ENCODE assay signal across 14 cellular contexts in the genomic region with DNA sequence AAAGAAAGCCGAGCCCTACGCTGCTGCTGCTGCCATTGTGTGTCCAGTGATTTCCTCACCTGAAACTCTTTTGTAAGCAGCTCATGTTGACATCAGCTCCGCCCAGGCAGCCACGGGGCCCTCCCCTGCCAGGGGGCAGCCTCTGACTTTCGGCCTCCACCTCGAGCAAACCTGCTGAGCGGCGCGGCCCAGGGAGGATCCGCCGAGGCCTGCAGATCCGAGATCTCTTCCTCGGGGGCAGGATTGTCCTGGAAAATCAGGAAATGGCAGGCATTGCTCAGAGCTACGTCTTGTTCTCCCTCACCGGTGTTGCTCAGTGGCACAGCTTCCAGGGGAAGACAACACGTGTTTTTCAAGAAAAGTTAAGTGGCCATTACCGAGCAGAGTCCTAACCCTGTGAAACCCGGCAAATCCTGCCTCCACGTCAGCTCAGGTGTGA. TPM values are rescaled to one million over a fixed set of nuclear protein-coding genes. Genes with fewer than 3 reads are reported as not detected.
DNase-seq lines count a peak whose midpoint lies in the region; ATAC-seq and TF ChIP-seq lines count a peak whose summit lies in the region.
"Had no signal": no experiment of that assay in that cellular context is flagged by ENCODE, and none has a peak within 500 bp of the region (broad histone marks: within the 10 kb centered on the region; RNA-seq: fewer than 3 reads in every experiment).

No MANE protein-coding gene starts in this region.

- H4K8ac ChIP-seq in mesenchymal stem cell (ENCODE audit: low read length) = peak overlapping the region; percentile 70

- ATAC-seq in activated CD8-positive, alpha-beta T cell treated with anti-CD3 and anti-CD28 coated beads for 36 hours = no peak
- no peak for ATAC-seq in GM19395 (IDR thresholded peaks at IDR 0.05; ENCODE audit: unreplicated experiment)
- ATAC-seq in HG03039 (IDR thresholded peaks at IDR 0.05; ENCODE audit: unreplicated experiment) = no peak

- H3K27ac ChIP-seq in 22Rv1 (peak overlapping the region; percentile 77), HUES64 (ENCODE audit: low read depth, low read length) (peak overlapping the region; percentile 56; the same call in 1 of the 2 replicates), mesenchymal stem cell (ENCODE audit: low read length, poor library complexity, severe bottlenecking) (no peak overlapping the region)

- peaks cover 11% of the 10 kb centered on the region for H3K4me1 Mint-ChIP-seq in chondrocyte (ENCODE audit: low read depth)
- peaks cover 52% of the 10 kb centered on the region for H3K4me1 Mint-ChIP-seq in activated CD8-positive, alpha-beta T cell treated with anti-CD3 and anti-CD28 coated beads for 36 hours (ENCODE audit: low read depth)
- peaks cover 35% of the 10 kb centered on the region for H3K4me1 Mint-ChIP-seq in T-helper 2 cell treated with Interferon-gamma antibody and Interleukin-4, amounts not matched to agents 5 μg/mL and 100 μg/mL, for 36 hours (ENCODE audit: low read depth)

- 43% methylated on average over 19 of the region's 19 CpGs for WGBS in HUES64
- 71% methylated on average over 19 of the region's 19 CpGs for WGBS in mesenchymal stem cell

- no peak overlapping the region for H2AFZ ChIP-seq in mesenchymal stem cell (ENCODE audit: low read depth, low read length)

- no peak overlapping the region for H3K4me3 Mint-ChIP-seq in chondrocyte (ENCODE audit: unreplicated experiment)
- H3K4me3 Mint-ChIP-seq in activated CD8-positive, alpha-beta T cell treated with anti-CD3 and anti-CD28 coated beads for 36 hours = no peak overlapping the region
- no peak overlapping the region for H3K4me3 Mint-ChIP-seq in T-helper 2 cell treated with Interferon-gamma antibody and Interleukin-4, amounts not matched to agents 5 μg/mL and 100 μg/mL, for 36 hours
- H3K4me3 Mint-ChIP-seq: activated CD4-positive, alpha-beta memory T cell treated with anti-CD3 and anti-CD28 coated beads for 36 hours; activated naive CD4-positive, alpha-beta T cell treated with anti-CD3 and anti-CD28 coated beads, Interleukin-2, amount 50 U/mL, for 24 hours; memory B cell had no signal

- no peak overlapping the region for H2BK15ac ChIP-seq in mesenchymal stem cell (ENCODE audit: low read depth, poor library complexity, severe bottlenecking)

- H3K27me3 ChIP-seq in HUES64 (ENCODE audit: insufficient read depth, low read length) = no peaks in the 10 kb centered on the region
- H3K27me3 ChIP-seq in mesenchymal stem cell (ENCODE audit: control insufficient read depth in 1 of 2, insufficient read depth in 1 of 2, low read length in 2 of 2) = no peaks in the 10 kb centered on the region
- H3K27me3 ChIP-seq: testis had no signal

- peak overlapping the region; percentile 51 to 69 for H2BK12ac ChIP-seq in mesenchymal stem cell (ENCODE audit: low read length in 2 of 2)

- intact Hi-C loops in activated CD8-positive, alpha-beta T cell treated with anti-CD3 and anti-CD28 coated beads for 36 hours (cut with micrococcal nuclease) = no loop called here

- H3K27me3 Mint-ChIP-seq in chondrocyte (ENCODE audit: low read depth) = no peaks in the 10 kb centered on the region
- no peaks in the 10 kb centered on the region for H3K27me3 Mint-ChIP-seq in activated CD8-positive, alpha-beta T cell treated with anti-CD3 and anti-CD28 coated beads for 36 hours
- no peaks in the 10 kb centered on the region for H3K27me3 Mint-ChIP-seq in T-helper 2 cell treated with Interferon-gamma antibody and Interleukin-4, amounts not matched to agents 5 μg/mL and 100 μg/mL, for 36 hours (ENCODE audit: low read depth)
- H3K27me3 Mint-ChIP-seq: activated CD4-positive, alpha-beta memory T cell treated with anti-CD3 and anti-CD28 coated beads for 36 hours; activated naive CD4-positive, alpha-beta T cell treated with anti-CD3 and anti-CD28 coated beads, Interleukin-2, amount 50 U/mL, for 24 hours; memory B cell had no signal

- H2BK120ac ChIP-seq in mesenchymal stem cell (ENCODE audit: low read depth, low read length) = no peak overlapping the region

- peak overlapping the region; percentile 57 for H4K91ac ChIP-seq in mesenchymal stem cell (ENCODE audit: low read length)

- H3K36me3 ChIP-seq in HUES64 (ENCODE audit: insufficient read depth, low read length) (peaks cover 32% of the 10 kb centered on the region), mesenchymal stem cell (ENCODE audit: control insufficient read depth in 1 of 2, insufficient read depth in 2 of 2, low read depth in 1 of 2, low read length in 2 of 2) (peaks cover 23 to 39% of the 10 kb centered on the region in 2 experiments)

- no peak overlapping the region for H3K4me3 ChIP-seq in HUES64 (ENCODE audit: low read length)
- no peak overlapping the region for H3K4me3 ChIP-seq in mesenchymal stem cell (ENCODE audit: insufficient read depth in 1 of 2, low read depth in 1 of 2, low read length in 2 of 2)
- H3K4me3 ChIP-seq: testis had no signal

- H3K27ac Mint-ChIP-seq in chondrocyte (ENCODE audit: unreplicated experiment) = no peak overlapping the region
- H3K27ac Mint-ChIP-seq in activated CD8-positive, alpha-beta T cell treated with anti-CD3 and anti-CD28 coated beads for 36 hours = no peak overlapping the region
- H3K27ac Mint-ChIP-seq in T-helper 2 cell treated with Interferon-gamma antibody and Interleukin-4, amounts not matched to agents 5 μg/mL and 100 μg/mL, for 36 hours = no peak overlapping the region
- H3K27ac Mint-ChIP-seq: activated CD4-positive, alpha-beta memory T cell treated with anti-CD3 and anti-CD28 coated beads for 36 hours; activated naive CD4-positive, alpha-beta T cell treated with anti-CD3 and anti-CD28 coated beads, Interleukin-2, amount 50 U/mL, for 24 hours had no signal

- DNase-seq in chondrocyte (ENCODE audit: low spot score) (peak; percentile 65), mesenchymal stem cell (no peak)
- DNase-seq in activated CD8-positive, alpha-beta T cell treated with anti-CD3 and anti-CD28 coated beads for 36 hours = no peak
- no peak for DNase-seq in T-helper 2 cell treated with Interferon-gamma antibody and Interleukin-4, amounts not matched to agents 5 μg/mL and 100 μg/mL, for 36 hours (ENCODE audit: low spot score)
- DNase-seq: activated CD4-positive, alpha-beta memory T cell treated with anti-CD3 and anti-CD28 coated beads for 36 hours; foreskin melanocyte; testis had no signal

- no peak overlapping the region for H2AK5ac ChIP-seq in mesenchymal stem cell (ENCODE audit: low read length, severe bottlenecking)

- no peak overlapping the region for H3K14ac ChIP-seq in mesenchymal stem cell (ENCODE audit: low read length in 2 of 2)

- H3K9me3 Mint-ChIP-seq in chondrocyte (ENCODE audit: low read depth) = no peaks in the 10 kb centered on the region
- no peaks in the 10 kb centered on the region for H3K9me3 Mint-ChIP-seq in activated CD8-positive, alpha-beta T cell treated with anti-CD3 and anti-CD28 coated beads for 36 hours
- H3K9me3 Mint-ChIP-seq in T-helper 2 cell treated with Interferon-gamma antibody and Interleukin-4, amounts not matched to agents 5 μg/mL and 100 μg/mL, for 36 hours = no peaks in the 10 kb centered on the region
- H3K9me3 Mint-ChIP-seq: activated CD4-positive, alpha-beta memory T cell treated with anti-CD3 and anti-CD28 coated beads for 36 hours; activated naive CD4-positive, alpha-beta T cell treated with anti-CD3 and anti-CD28 coated beads, Interleukin-2, amount 50 U/mL, for 24 hours had no signal

- no peak overlapping the region for H2BK5ac ChIP-seq in mesenchymal stem cell (ENCODE audit: low read depth, low read length, poor library complexity, severe bottlenecking)

- H3K79me1 ChIP-seq in mesenchymal stem cell (replicated peaks; ENCODE audit: low read length, poor library complexity, severe bottlenecking) = peaks cover 39% of the 10 kb centered on the region

- H3K9ac ChIP-seq in HUES64 (ENCODE audit: low read depth, low read length) = no peak overlapping the region; the same call in 1 of the 2 replicates
- H3K9ac ChIP-seq in mesenchymal stem cell (ENCODE audit: low read length) = peak overlapping the region; percentile 86

- POLR2A ChIA-PET in activated CD8-positive, alpha-beta T cell treated with anti-CD3 and anti-CD28 coated beads for 36 hours (lab: Charles Lee) = interaction anchor here (0.6 to 1.0 kb wide), 2 partner anchors 11 to 184 kb away, joined by 3 read pairs; no protein-coding TSS in a partner anchor

- H3K4me1 ChIP-seq in HUES64 (ENCODE audit: insufficient read depth, low read length) (peaks cover 18% of the 10 kb centered on the region; the same call in 1 of the 2 replicates), mesenchymal stem cell (ENCODE audit: control insufficient read depth, insufficient read depth, low read depth, low read length) (peaks cover 10% of the 10 kb centered on the region)

- H3K36me3 Mint-ChIP-seq in chondrocyte (ENCODE audit: low read depth) = peaks cover 7% of the 10 kb centered on the region
- H3K36me3 Mint-ChIP-seq in activated CD8-positive, alpha-beta T cell treated with anti-CD3 and anti-CD28 coated beads for 36 hours (ENCODE audit: low read depth) = peaks cover 18% of the 10 kb centered on the region
- H3K36me3 Mint-ChIP-seq in T-helper 2 cell treated with Interferon-gamma antibody and Interleukin-4, amounts not matched to agents 5 μg/mL and 100 μg/mL, for 36 hours (ENCODE audit: low read depth) = peaks cover 37% of the 10 kb centered on the region

- H3K23ac ChIP-seq in mesenchymal stem cell (ENCODE audit: low read length in 2 of 2) = no peak overlapping the region

- peak overlapping the region in 1 of 2 experiments; percentile 6 for H3K4ac ChIP-seq in mesenchymal stem cell (ENCODE audit: low read depth in 1 of 2, low read length in 2 of 2)

- H3K18ac ChIP-seq in mesenchymal stem cell (ENCODE audit: low read depth in 1 of 2, low read length in 2 of 2) = peak overlapping the region; percentile 40 to 67

- H3K9me3 ChIP-seq in HUES64 (ENCODE audit: insufficient read depth, low read depth, low read length) = no peaks in the 10 kb centered on the region
- H3K9me3 ChIP-seq in mesenchymal stem cell (ENCODE audit: control insufficient read depth, low read length) = no peaks in the 10 kb centered on the region
- H3K9me3 ChIP-seq: testis had no signal

- TF ChIP-seq CTCF in 22Rv1 (IDR thresholded peaks at IDR 0.05) (no peak), chondrocyte (IDR thresholded peaks at IDR 0.05) (no peak)
- no peak for TF ChIP-seq CTCF in activated CD8-positive, alpha-beta T cell treated with anti-CD3 and anti-CD28 coated beads for 36 hours (IDR thresholded peaks at IDR 0.05)

- no peak overlapping the region for H3K4me2 ChIP-seq in mesenchymal stem cell (ENCODE audit: low read length, poor library complexity, severe bottlenecking)

- CTCF ChIA-PET in activated CD8-positive, alpha-beta T cell treated with anti-CD3 and anti-CD28 coated beads for 36 hours (lab: Charles Lee) = interaction anchor here (0.9 to 2.1 kb wide), 5 partner anchors 11 to 324 kb away, joined by 3 to 9 read pairs (median 4); no protein-coding TSS in a partner anchor

RNA-seq across cellular contexts. Expression of a gene that starts 35.6 kb away (rescaled TPM):
- polyA plus RNA-seq in HUES64 (2013, experiment 1 of 2) = not detected
- not detected for polyA plus RNA-seq in HUES64 (2013, experiment 2 of 2)
- not detected in 3 replicates for total RNA-seq in chondrocyte
- polyA plus RNA-seq in mesenchymal stem cell (2013, experiment 1 of 2) = not detected
- polyA plus RNA-seq in mesenchymal stem cell (2013, experiment 2 of 2) = not detected
- not detected for total RNA-seq in activated CD8-positive, alpha-beta T cell treated with anti-CD3 and anti-CD28 coated beads for 36 hours
- total RNA-seq: activated CD4-positive, alpha-beta memory T cell treated with anti-CD3 and anti-CD28 coated beads for 36 hours; cerebellum had no signal
